ENCODE assay signal across 12 cellular contexts in the genomic region with DNA sequence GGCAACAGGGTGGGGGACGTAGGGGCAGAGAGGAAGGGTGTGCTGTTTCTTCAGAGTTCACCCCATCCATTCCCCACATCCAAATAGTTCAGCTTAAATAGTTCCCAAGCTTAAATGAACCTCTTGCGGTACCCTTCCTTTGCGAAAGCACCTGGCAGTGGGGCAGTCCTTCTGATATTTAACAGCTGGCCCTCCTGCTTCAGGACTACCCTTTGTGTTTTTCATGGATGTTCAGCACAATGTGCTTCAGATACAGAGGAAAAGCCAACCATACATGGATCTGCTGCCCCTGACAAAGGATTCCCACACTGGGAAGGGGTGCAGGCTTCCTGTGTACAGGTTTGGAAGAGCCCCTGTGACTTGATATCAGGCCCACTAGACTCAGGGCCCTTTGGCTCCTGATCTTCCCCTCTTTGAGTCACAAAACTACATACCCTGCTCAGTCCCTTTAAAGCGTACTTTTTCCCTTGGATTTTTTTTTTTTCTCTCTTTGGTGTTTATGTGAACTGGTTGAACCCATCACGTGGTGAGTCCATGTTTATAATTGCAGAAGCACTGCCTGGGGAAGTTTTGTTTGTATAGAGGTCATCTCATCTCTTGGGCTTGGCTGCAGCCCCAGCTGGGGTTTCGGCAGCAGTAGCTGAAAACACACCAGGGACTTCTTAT. TPM values are rescaled to one million over a fixed set of nuclear protein-coding genes. Genes with fewer than 3 reads are reported as not detected.
DNase-seq lines count a peak whose midpoint lies in the region; ATAC-seq and TF ChIP-seq lines count a peak whose summit lies in the region.
"Had no signal": no experiment of that assay in that cellular context is flagged by ENCODE, and none has a peak within 500 bp of the region (broad histone marks: within the 10 kb centered on the region; RNA-seq: fewer than 3 reads in every experiment).

No MANE protein-coding gene starts in this region.

- CTCF ChIA-PET in OCI-LY7 (lab: Charles Lee; ENCODE audit: unreplicated experiment) = no interaction called here
- CTCF ChIA-PET in CD8-positive, alpha-beta T cell (lab: Charles Lee) = no interaction called here

- H3K27me3 ChIP-seq in right atrium auricular region = no peaks in the 10 kb centered on the region
- H3K27me3 ChIP-seq in CD8-positive, alpha-beta T cell (ENCODE audit: insufficient read depth, low read length) = no peaks in the 10 kb centered on the region

- H3K27ac Mint-ChIP-seq in nephron = peak overlapping the region; percentile 18 to 89 (median 86)
- no peak overlapping the region for H3K27ac Mint-ChIP-seq in naive thymus-derived CD8-positive, alpha-beta T cell
- no peak overlapping the region for H3K27ac Mint-ChIP-seq in CD8-positive, alpha-beta T cell

- peaks cover 0 to 12% of the 10 kb centered on the region in 2 donors for H3K4me1 ChIP-seq in right atrium auricular region
- no peaks in the 10 kb centered on the region for H3K4me1 ChIP-seq in OCI-LY7 (ENCODE audit: insufficient read depth, low read length, poor library complexity, severe bottlenecking)
- no peaks in the 10 kb centered on the region for H3K4me1 ChIP-seq in CD8-positive, alpha-beta T cell (ENCODE audit: insufficient read depth, low read length)

- intact Hi-C loops in Right ventricle myocardium inferior (cut with DNase I) = no loop called here
- intact Hi-C loops in OCI-LY7 (cut with micrococcal nuclease; ENCODE audit: unreplicated experiment) = no loop called here
- intact Hi-C loops in CD8-positive, alpha-beta T cell (cut with DNase I, micrococcal nuclease) = no loop called here

- H3K27ac ChIP-seq in right atrium auricular region = peak overlapping the region in 1 of 2 donors; percentile 23
- H3K27ac ChIP-seq in OCI-LY7 (ENCODE audit: low read depth, low read length, poor library complexity, severe bottlenecking) = no peak overlapping the region
- no peak overlapping the region for H3K27ac ChIP-seq in CD8-positive, alpha-beta T cell (ENCODE audit: low read depth, low read length)

- H3K4me2 ChIP-seq in OCI-LY7 (ENCODE audit: low read length) = no peak overlapping the region

- peaks cover 64% of the 10 kb centered on the region for H3K4me1 Mint-ChIP-seq in nephron
- no peaks in the 10 kb centered on the region for H3K4me1 Mint-ChIP-seq in naive thymus-derived CD8-positive, alpha-beta T cell
- no peaks in the 10 kb centered on the region for H3K4me1 Mint-ChIP-seq in CD8-positive, alpha-beta T cell (ENCODE audit: low read depth)

- no TSS peak for BruUV-seq in OCI-LY7 (replicated peaks; lab: Mats Ljungman, UMichigan)

- no peaks in the 10 kb centered on the region for H3K9me2 ChIP-seq in OCI-LY7 (ENCODE audit: insufficient read depth, low read length)

- H3K9me3 ChIP-seq in right atrium auricular region = no peaks in the 10 kb centered on the region
- no peaks in the 10 kb centered on the region for H3K9me3 ChIP-seq in OCI-LY7 (ENCODE audit: low read length)
- no peaks in the 10 kb centered on the region for H3K9me3 ChIP-seq in CD8-positive, alpha-beta T cell (ENCODE audit: low read length)

- H2AFZ ChIP-seq in OCI-LY7 (ENCODE audit: low read length) = no peak overlapping the region

- peaks cover 3% of the 10 kb centered on the region for H3K9me3 Mint-ChIP-seq in nephron
- no peaks in the 10 kb centered on the region for H3K9me3 Mint-ChIP-seq in naive thymus-derived CD8-positive, alpha-beta T cell
- no peaks in the 10 kb centered on the region for H3K9me3 Mint-ChIP-seq in CD8-positive, alpha-beta T cell

- ATAC-seq in Right ventricle myocardium inferior (peak; percentile 34), HG02852 (IDR thresholded peaks at IDR 0.05; ENCODE audit: unreplicated experiment) (no peak)
- no peak for ATAC-seq in naive thymus-derived CD8-positive, alpha-beta T cell
- no peak for ATAC-seq in CD8-positive, alpha-beta T cell

- H3K4me3 Mint-ChIP-seq in nephron = no peak overlapping the region
- H3K4me3 Mint-ChIP-seq in naive thymus-derived CD8-positive, alpha-beta T cell = no peak overlapping the region
- no peak overlapping the region for H3K4me3 Mint-ChIP-seq in CD8-positive, alpha-beta T cell

- DNase-seq in Right ventricle myocardium inferior (ENCODE audit: missing footprints) (no peak), right atrium auricular region (ENCODE audit: low spot score) (no peak), fibroblast of villous mesenchyme (ENCODE audit: low read depth) (peak; percentile 93), OCI-LY7 (ENCODE audit: low spot score) (no peak)
- DNase-seq in naive thymus-derived CD8-positive, alpha-beta T cell = no peak
- no peak for DNase-seq in CD8-positive, alpha-beta T cell
- DNase-seq: amniotic stem cell; DMS 273 treated with DMSO at 0.1 percent for 48 hours; KG1; stimulated activated naive CD4-positive, alpha-beta T cell had no signal

- H4K20me1 ChIP-seq in OCI-LY7 (ENCODE audit: insufficient read depth, low read length) = no peaks in the 10 kb centered on the region

- TF ChIP-seq CTCF in right atrium auricular region (IDR thresholded peaks at IDR 0.05) (no peak), fibroblast of villous mesenchyme (IDR thresholded peaks at IDR 0.05; ENCODE audit: insufficient read depth, low read depth, low read length) (no peak), nephron (IDR thresholded peaks at IDR 0.05; ENCODE audit: unreplicated experiment in 3 of 3) (no peak), OCI-LY7 (conservative IDR thresholded peaks at IDR 0.05; ENCODE audit: low read length) (no peak)
- TF ChIP-seq CTCF in CD8-positive, alpha-beta T cell (IDR thresholded peaks at IDR 0.05) = no peak

- H3K27me3 Mint-ChIP-seq in nephron (ENCODE audit: low read depth) = no peaks in the 10 kb centered on the region
- peaks cover 5 to 16% (median 15%) of the 10 kb centered on the region in 5 donors for H3K27me3 Mint-ChIP-seq in naive thymus-derived CD8-positive, alpha-beta T cell
- H3K27me3 Mint-ChIP-seq in CD8-positive, alpha-beta T cell (ENCODE audit: low read depth) = peaks cover 3% of the 10 kb centered on the region

- H3K36me3 Mint-ChIP-seq in nephron (ENCODE audit: low read depth) = no peaks in the 10 kb centered on the region
- no peaks in the 10 kb centered on the region for H3K36me3 Mint-ChIP-seq in naive thymus-derived CD8-positive, alpha-beta T cell
- no peaks in the 10 kb centered on the region for H3K36me3 Mint-ChIP-seq in CD8-positive, alpha-beta T cell

- H3K79me2 ChIP-seq in OCI-LY7 (ENCODE audit: insufficient read depth, low read depth, low read length) = no peaks in the 10 kb centered on the region

- no peak overlapping the region for H3K4me3 ChIP-seq in right atrium auricular region
- no peak overlapping the region for H3K4me3 ChIP-seq in fibroblast of villous mesenchyme (ENCODE audit: low read depth, low read length)
- H3K4me3 ChIP-seq in OCI-LY7 (ENCODE audit: low read depth, low read length, poor library complexity, severe bottlenecking) = no peak overlapping the region
- no peak overlapping the region for H3K4me3 ChIP-seq in CD8-positive, alpha-beta T cell (ENCODE audit: low read depth, low read length)

- H3K36me3 ChIP-seq in right atrium auricular region (no peaks in the 10 kb centered on the region), OCI-LY7 (ENCODE audit: insufficient read depth, low read length) (no peaks in the 10 kb centered on the region)
- no peaks in the 10 kb centered on the region for H3K36me3 ChIP-seq in CD8-positive, alpha-beta T cell (ENCODE audit: insufficient read depth, low read length)

- POLR2A ChIA-PET in OCI-LY7 (lab: Charles Lee) = no interaction called here
- POLR2A ChIA-PET in naive thymus-derived CD8-positive, alpha-beta T cell (lab: Charles Lee) = no interaction called here
- POLR2A ChIA-PET in CD8-positive, alpha-beta T cell (lab: Charles Lee) = no interaction called here

RNA-seq across cellular contexts. Expression of a gene that starts 45.3 kb away (rescaled TPM):
- total RNA-seq in Right ventricle myocardium inferior (156 TPM), right atrium auricular region (100 to 1,000 TPM; 169 to 554 TPM), fibroblast of villous mesenchyme (644 and 754 TPM in 2 replicates), OCI-LY7 (2022) (not detected in 2 replicates)
- total RNA-seq in OCI-LY7 (2014; rRNA removed; shearing (Covaris generic)) = not detected in 2 replicates
- total RNA-seq in naive thymus-derived CD8-positive, alpha-beta T cell = not detected
- not detected for polyA plus RNA-seq in naive thymus-derived CD8-positive, alpha-beta T cell
- not detected for total RNA-seq in CD8-positive, alpha-beta T cell

Comparison
In these comparisons a context has a peak if more than half of its experiments do, and no peak if none do; other contexts are left out.
1. H3K27ac Mint-ChIP-seq: peak in nephron (3 of 3); none in naive thymus-derived CD8-positive, alpha-beta T cell (0 of 10) and CD8-positive, alpha-beta T cell (single experiment).
2. RNA of a gene that starts 45.3 kb away (total RNA-seq): 644 to 754 TPM in fibroblast of villous mesenchyme, 169 to 554 TPM in right atrium auricular region and 156 TPM in Right ventricle myocardium inferior (single experiment); not detected in naive thymus-derived CD8-positive, alpha-beta T cell, not detected in OCI-LY7 and not detected in CD8-positive, alpha-beta T cell; every median in the first group is over 100 times any median in the second.